In the genomic region with DNA sequence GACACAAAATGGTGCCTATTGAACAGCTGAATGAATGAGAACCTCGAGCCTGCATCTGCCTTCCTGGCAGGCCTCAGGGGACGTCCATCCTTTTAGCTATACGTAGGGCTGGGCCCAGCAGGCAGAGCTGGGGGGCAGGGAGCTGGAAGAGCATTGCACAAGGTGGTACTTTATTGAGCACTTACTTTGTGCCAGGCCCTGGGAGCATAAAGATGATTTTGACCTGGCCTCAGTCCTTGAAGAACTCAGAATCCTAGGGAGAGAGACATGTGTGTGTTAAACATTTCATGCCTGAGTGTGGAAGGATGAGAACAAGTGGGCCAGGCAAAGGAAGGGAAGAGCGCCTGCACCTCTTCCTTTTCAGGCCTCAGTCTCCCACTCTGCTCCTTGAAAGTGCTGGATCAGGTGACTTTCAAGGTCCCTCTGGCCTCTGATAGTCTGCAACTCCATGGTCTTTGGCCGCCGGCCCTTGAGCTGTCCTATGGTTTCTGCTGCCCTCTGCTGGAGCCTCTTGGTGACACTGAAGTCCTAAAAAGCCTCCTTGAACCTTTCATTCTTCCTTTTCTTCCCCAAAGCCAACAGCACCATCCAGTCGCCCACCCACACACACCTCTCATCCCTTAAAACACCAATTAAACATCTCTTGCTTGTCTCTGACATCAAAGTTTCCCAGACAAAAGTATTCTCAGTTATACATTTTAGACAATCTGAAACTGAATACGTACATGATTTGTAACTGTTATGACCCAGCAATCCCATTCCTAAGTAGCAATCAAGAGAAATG, we compare ENCODE assay signal across 9 cellular contexts. TPM values are rescaled to one million over a fixed set of nuclear protein-coding genes. Genes with fewer than 3 reads are reported as not detected.
DNase-seq lines count a peak whose midpoint lies in the region; FAIRE-seq and TF ChIP-seq lines count a peak whose summit lies in the region.
"Had no signal": no experiment of that assay in that cellular context is flagged by ENCODE, and none has a peak within 500 bp of the region (broad histone marks: within the 10 kb centered on the region; RNA-seq: fewer than 3 reads in every experiment).

No MANE protein-coding gene starts in this region.

- DNase-seq in DMS79 treated with DMSO at 0.1 percent for 48 hours (lab: John Stamatoyannopoulos, UW) (peak; percentile 84), DMS79 (lab: John Stamatoyannopoulos, UW) (no peak), NCI-H1694 (lab: John Stamatoyannopoulos, UW) (peak; percentile 67), T-helper 1 cell (peak in 3 of 5 donors; percentile 15 to 43 (median 34)), ascending aorta (ENCODE audit: low spot score in 2 of 2) (peak in 1 of 2 donors; percentile 87), hippocampal formation (lab: John Stamatoyannopoulos, UW) (peak; percentile 67 to 73), small intestine (peak; percentile 75), NCI-H1048 (lab: John Stamatoyannopoulos, UW) (no peak)

- no peaks in the 10 kb centered on the region for H3K36me3 ChIP-seq in ascending aorta
- no peaks in the 10 kb centered on the region for H3K36me3 ChIP-seq in small intestine (ENCODE audit: control insufficient read depth in 2 of 2, insufficient read depth in 2 of 2, low read length in 2 of 2)

- H3K9me3 ChIP-seq in ascending aorta: no peaks in the 10 kb centered on the region
- H3K9me3 ChIP-seq in small intestine (ENCODE audit: control insufficient read depth, low read depth): no peaks in the 10 kb centered on the region

- intact Hi-C loops in ascending aorta (cut with DNase I): loop anchor here (10.0 kb wide), 1 partner anchor 195 kb away; no protein-coding TSS in a partner anchor

- no peak overlapping the region for H3K27ac ChIP-seq in ascending aorta
- no peak overlapping the region for H3K27ac ChIP-seq in small intestine (ENCODE audit: low read depth in 1 of 2, low read length in 1 of 2)

- 36 to 42% (median 37%) methylated on average over 8 of the region's 8 CpGs for WGBS in small intestine, 3 donors

- peaks cover 6 to 8% of the 10 kb centered on the region in 2 donors for H3K4me1 ChIP-seq in ascending aorta
- no peaks in the 10 kb centered on the region for H3K4me1 ChIP-seq in small intestine (ENCODE audit: control insufficient read depth in 2 of 2, insufficient read depth in 1 of 2, low read depth in 1 of 2, low read length in 1 of 2)

- peak; percentile 57 to 83 (median 74) for TF ChIP-seq CTCF in ascending aorta (IDR thresholded peaks at IDR 0.05)

- H3K27me3 ChIP-seq in ascending aorta (no peaks in the 10 kb centered on the region), small intestine (ENCODE audit: control insufficient read depth in 2 of 2, insufficient read depth in 2 of 2, low read length in 2 of 2) (peaks cover 2 to 3% of the 10 kb centered on the region in 2 donors)

- H3K4me3 ChIP-seq in ascending aorta (no peak overlapping the region), small intestine (ENCODE audit: low read depth in 1 of 2, low read length in 2 of 2) (no peak overlapping the region)

- FAIRE-seq in small intestine (lab: Jason Lieb, UNC): no peak
- FAIRE-seq: A204.1 had no signal

RNA-seq across cellular contexts. Expression of gene PEAR1, which starts 3.5 kb away (rescaled TPM):
- 39.8 TPM for total RNA-seq in ascending aorta
- 1 to 10 TPM in 1 of 3 donors, under 1 TPM in 2; 0.22 to 6.5 (median 0.81) TPM for polyA plus RNA-seq in small intestine

RNA-seq across cellular contexts. Expression of gene NTRK1, which starts 29.3 kb away (rescaled TPM):
- total RNA-seq in ascending aorta: not detected
- polyA plus RNA-seq in small intestine: under 1 TPM in 1 of 3 donors, not detected in 2; 0.67 TPM

RNA-seq across cellular contexts. Expression of gene LRRC71, which starts 30.4 kb away (rescaled TPM):
- not detected for total RNA-seq in ascending aorta
- polyA plus RNA-seq in small intestine: under 1 TPM in 1 of 3 donors, not detected in 2; 0.07 TPM

RNA-seq across cellular contexts. Expression of gene INSRR, which starts 31.1 kb away (rescaled TPM):
- 2.9 TPM for total RNA-seq in ascending aorta
- under 1 TPM in 1 of 3 donors, not detected in 2; 0.01 TPM for polyA plus RNA-seq in small intestine

Comparison
In these comparisons a context has a peak if more than half of its experiments do, and no peak if none do; other contexts are left out.
1. DNase-seq: peak in DMS79 treated with DMSO at 0.1 percent for 48 hours (single experiment), NCI-H1694 (single experiment), T-helper 1 cell (3 of 5), hippocampal formation (2 of 2) and small intestine (single experiment); none in DMS79 (single experiment) and NCI-H1048 (single experiment).